ENCODE assay signal across 12 cellular contexts in the genomic region with DNA sequence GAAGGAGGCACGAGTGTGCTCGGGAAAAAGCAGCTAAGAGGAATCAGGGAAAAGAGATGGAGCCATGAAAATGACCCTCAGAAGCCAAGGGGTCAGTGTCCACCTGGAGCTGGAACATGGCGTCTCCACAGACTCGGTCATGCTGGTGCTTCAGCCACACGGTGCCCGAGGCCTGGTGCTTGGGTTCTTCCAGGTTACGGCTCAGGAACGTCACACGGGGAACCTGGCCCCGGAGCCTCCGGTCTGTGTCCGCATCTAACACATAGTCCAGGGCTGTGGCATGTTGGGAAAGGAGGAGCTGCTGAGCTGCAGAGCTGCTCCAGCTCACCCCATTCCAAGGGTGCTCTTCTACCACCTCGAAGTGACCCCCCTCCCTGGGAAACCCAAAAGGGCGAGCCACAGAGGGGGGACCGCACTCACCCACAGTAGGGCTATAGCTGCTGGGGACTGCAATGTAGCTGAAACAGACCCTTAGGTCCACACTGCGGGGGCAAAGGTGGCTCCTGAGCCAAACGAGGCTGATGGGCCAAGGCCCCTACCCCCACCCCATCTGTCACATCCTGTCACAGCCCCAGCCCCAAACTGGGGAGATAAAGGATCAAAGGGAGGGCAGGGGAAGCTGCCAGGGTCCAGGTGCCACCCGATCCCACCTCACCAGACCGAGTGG. TPM values are rescaled to one million over a fixed set of nuclear protein-coding genes. Genes with fewer than 3 reads are reported as not detected.
"Had no signal": no experiment of that assay in that cellular context is flagged by ENCODE, and none has a peak within 500 bp of the region (broad histone marks: within the 10 kb centered on the region; RNA-seq: fewer than 3 reads in every experiment).

No MANE protein-coding gene starts in this region.

- H3K9me3 ChIP-seq: heart left ventricle, suprapubic skin had no signal

- H3K4me1 ChIP-seq: suprapubic skin had no signal

- FAIRE-seq: astrocyte, bronchial epithelial cell, frontal cortex had no signal

- DNase-seq: activated CD4-positive, alpha-beta memory T cell treated with anti-CD3 and anti-CD28 coated beads, Interleukin-2, amount 10 ng/mL, durations not matched to agents 7 days and 5 days; activated CD4-positive, alpha-beta T cell treated with anti-CD3 and anti-CD28 coated beads for 4 hours; endodermal cell; heart left ventricle had no signal

- ATAC-seq: heart left ventricle; naive thymus-derived CD8-positive, alpha-beta T cell had no signal

- H3K4me3 ChIP-seq: dorsolateral prefrontal cortex, heart left ventricle, smooth muscle cell, suprapubic skin had no signal

- H3K27ac ChIP-seq: dorsolateral prefrontal cortex, suprapubic skin, VCaP had no signal

- H3K4me2 ChIP-seq: smooth muscle cell had no signal

- H3K27me3 ChIP-seq: dorsolateral prefrontal cortex, heart left ventricle, suprapubic skin had no signal

RNA-seq across cellular contexts. Expression of gene RDH5, which starts 23.3 kb away (rescaled TPM):
- total RNA-seq: smooth muscle cell had no signal
